ENCODE assay signal across 20 cellular contexts in genomic region chr2:130203150-130203549, GRCh38. TPM values are rescaled to one million over a fixed set of nuclear protein-coding genes. Genes with fewer than 3 reads are reported as not detected.
"Had no signal": no experiment of that assay in that cellular context is flagged by ENCODE, and none has a peak within 500 bp of the region (broad histone marks: within the 10 kb centered on the region; RNA-seq: fewer than 3 reads in every experiment).

No MANE protein-coding gene starts in this region.

RNA-seq across cellular contexts. Expression of gene TUBA3E, which starts 4.9 kb away (rescaled TPM):
- total RNA-seq: left lobe of liver; lower leg skin; lung; mucosa of descending colon; myocyte; naive thymus-derived CD4-positive, alpha-beta T cell; natural killer cell treated with Interleukin-12 subunit alpha and Interleukin-12 subunit beta and Interleukin-15 and Interleukin-18, amount 100 ng/mL, for 72 hours; omental fat pad; progenitor cell of endocrine pancreas; pulmonary artery endothelial cell; renal cortical epithelial cell; right lobe of liver; skeletal muscle tissue; smooth muscle cell; temporal lobe; upper lobe of left lung; urinary bladder; vagina had no signal
- polyA plus RNA-seq: keratinocyte; lung; naive thymus-derived CD4-positive, alpha-beta T cell; neural cell; smooth muscle cell; urinary bladder had no signal

RNA-seq across cellular contexts. Expression of gene CCDC74B, which starts 58.2 kb away (rescaled TPM):
- total RNA-seq: left lobe of liver, skeletal muscle tissue had no signal
- polyA plus RNA-seq: naive thymus-derived CD4-positive, alpha-beta T cell had no signal
